13 cellular contexts compared by ENCODE assay signal in the genomic region with DNA sequence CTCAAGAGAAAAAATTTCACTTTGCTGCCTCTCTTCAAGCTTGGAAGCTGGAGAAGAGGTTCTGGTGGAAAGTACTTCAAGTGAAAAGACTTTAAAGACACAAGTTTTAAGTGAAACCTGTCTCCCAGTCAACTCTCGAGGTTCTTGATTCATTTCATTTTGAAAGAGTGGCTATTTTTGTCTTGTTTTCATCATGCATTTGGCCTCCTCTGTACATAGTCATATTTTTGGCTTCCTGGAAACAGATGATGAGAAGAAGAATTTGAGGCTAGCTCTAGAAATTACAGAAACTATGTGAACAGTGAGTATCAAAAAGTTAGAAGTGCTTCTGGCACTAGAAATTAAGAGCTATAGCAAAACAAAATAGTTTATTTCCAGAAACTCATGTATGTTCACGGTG.
DNase-seq lines count a peak whose midpoint lies in the region; ATAC-seq lines count a peak whose summit lies in the region.
"Had no signal": no experiment of that assay in that cellular context is flagged by ENCODE, and none has a peak within 500 bp of the region (broad histone marks: within the 10 kb centered on the region; RNA-seq: fewer than 3 reads in every experiment).

No MANE protein-coding gene starts in this region.

- peaks cover 4% of the 10 kb centered on the region for H3K27me3 Mint-ChIP-seq in activated T-cell treated with anti-CD3 and anti-CD28 coated beads, Interleukin-2, amount 50 U/mL, for 4 hours (ENCODE audit: low read depth)
- H3K27me3 Mint-ChIP-seq in activated naive CD8-positive, alpha-beta T cell treated with anti-CD3 and anti-CD28 coated beads for 36 hours, result no peaks in the 10 kb centered on the region

- no peaks in the 10 kb centered on the region for H3K9me3 Mint-ChIP-seq in activated T-cell treated with anti-CD3 and anti-CD28 coated beads, Interleukin-2, amount 50 U/mL, for 4 hours
- peaks cover 1% of the 10 kb centered on the region for H3K9me3 Mint-ChIP-seq in activated naive CD8-positive, alpha-beta T cell treated with anti-CD3 and anti-CD28 coated beads for 36 hours
- H3K9me3 Mint-ChIP-seq: T-helper 1 cell treated with Interleukin-12 subunit alpha and Interleukin-12 subunit beta and Interleukin-4 antibody, amounts not matched to agents 30 μg/mL and 1 μg/mL, for 36 hours had no signal

- H3K4me3 Mint-ChIP-seq in activated T-cell treated with anti-CD3 and anti-CD28 coated beads, Interleukin-2, amount 50 U/mL, for 4 hours, result no peak overlapping the region
- peak overlapping the region; percentile 10 for H3K4me3 Mint-ChIP-seq in activated naive CD8-positive, alpha-beta T cell treated with anti-CD3 and anti-CD28 coated beads for 36 hours
- H3K4me3 Mint-ChIP-seq: T-helper 1 cell treated with Interleukin-12 subunit alpha and Interleukin-12 subunit beta and Interleukin-4 antibody, amounts not matched to agents 30 μg/mL and 1 μg/mL, for 36 hours had no signal

- peak; percentile 51 to 76 for ATAC-seq in activated T-cell treated with anti-CD3 and anti-CD28 coated beads, Interleukin-2, amount 50 U/mL, for 4 hours
- ATAC-seq in left ventricle myocardium superior, result peak; percentile 28

- H3K4me1 Mint-ChIP-seq in activated T-cell treated with anti-CD3 and anti-CD28 coated beads, Interleukin-2, amount 50 U/mL, for 4 hours (ENCODE audit: low read depth), result no peaks in the 10 kb centered on the region
- peaks cover 15% of the 10 kb centered on the region for H3K4me1 Mint-ChIP-seq in activated naive CD8-positive, alpha-beta T cell treated with anti-CD3 and anti-CD28 coated beads for 36 hours

- no peak for DNase-seq in activated T-cell treated with anti-CD3 and anti-CD28 coated beads, Interleukin-2, amount 50 U/mL, for 4 hours
- DNase-seq in activated T-cell treated with anti-CD3 and anti-CD28 coated beads, Interleukin-2, amount 50 U/mL, for 1 hour, result no peak
- DNase-seq in activated naive CD8-positive, alpha-beta T cell treated with anti-CD3 and anti-CD28 coated beads for 36 hours, result no peak
- DNase-seq in left ventricle myocardium superior (no peak), cerebellar cortex (ENCODE audit: low spot score) (no peak), NCI-H2081 (lab: John Stamatoyannopoulos, UW) (no peak), activated gamma-delta T cell (lab: John Stamatoyannopoulos, UW) (no peak)
- DNase-seq: activated CD4-positive, alpha-beta T cell treated with anti-CD3 and anti-CD28 coated beads, Interleukin-2, amount 50 U/mL, for 48 hours; amniotic stem cell; DMS53 had no signal

- intact Hi-C loops in left ventricle myocardium superior (cut with micrococcal nuclease), result no loop called here

- H3K36me3 Mint-ChIP-seq in activated T-cell treated with anti-CD3 and anti-CD28 coated beads, Interleukin-2, amount 50 U/mL, for 4 hours (ENCODE audit: insufficient read depth), result no peaks in the 10 kb centered on the region
- H3K36me3 Mint-ChIP-seq in activated naive CD8-positive, alpha-beta T cell treated with anti-CD3 and anti-CD28 coated beads for 36 hours, result no peaks in the 10 kb centered on the region

- H3K27ac ChIP-seq in temporal lobe (ENCODE audit: low read depth, low read length), result peak overlapping the region; percentile 64
- H3K27ac ChIP-seq: vagina had no signal

- H3K27ac Mint-ChIP-seq in activated naive CD8-positive, alpha-beta T cell treated with anti-CD3 and anti-CD28 coated beads for 36 hours, result peak overlapping the region; percentile 80
- H3K27ac Mint-ChIP-seq: T-helper 1 cell treated with Interleukin-12 subunit alpha and Interleukin-12 subunit beta and Interleukin-4 antibody, amounts not matched to agents 30 μg/mL and 1 μg/mL, for 36 hours had no signal
